ENCODE assay signal across 9 cellular contexts in the genomic region with DNA sequence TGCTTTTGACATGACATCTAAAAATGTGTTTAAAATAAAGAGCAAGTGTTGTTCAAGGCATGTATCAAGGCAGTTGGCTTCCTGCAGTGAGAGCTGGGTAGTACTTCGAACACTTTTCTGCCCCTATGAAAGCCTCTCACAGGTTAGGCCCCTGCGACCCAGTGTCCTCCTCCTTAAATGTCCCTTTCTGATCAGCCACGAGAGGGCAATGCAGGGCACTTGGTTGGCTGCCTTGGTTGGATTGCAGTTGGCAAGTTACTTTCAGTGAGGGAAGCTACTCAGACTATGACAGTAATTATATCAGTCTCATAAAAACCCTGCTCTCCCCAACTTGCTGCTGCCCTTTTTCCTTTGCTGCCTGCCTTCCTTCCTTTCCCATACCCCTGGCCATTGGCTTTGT.
DNase-seq lines count a peak whose midpoint lies in the region; ATAC-seq and TF ChIP-seq lines count a peak whose summit lies in the region.
"Had no signal": no experiment of that assay in that cellular context is flagged by ENCODE, and none has a peak within 500 bp of the region (broad histone marks: within the 10 kb centered on the region; RNA-seq: fewer than 3 reads in every experiment).

No MANE protein-coding gene starts in this region.

- DNase-seq in GM12864 (ENCODE audit: low read depth), result no peak
- peak; percentile 88 for DNase-seq in NCI-H1092 treated with DMSO at 0.1 percent for 48 hours (lab: John Stamatoyannopoulos, UW)
- no peak for DNase-seq in astrocyte of the cerebellum (ENCODE audit: low read depth)
- no peak for DNase-seq in lower lobe of right lung
- DNase-seq in putamen (ENCODE audit: low spot score), result no peak
- no peak for DNase-seq in activated naive CD4-positive, alpha-beta T cell (lab: John Stamatoyannopoulos, UW)

- ATAC-seq in lower lobe of right lung (peak; percentile 31 to 50), GM21619 (IDR thresholded peaks at IDR 0.05; ENCODE audit: unreplicated experiment) (no peak), HG02970 (IDR thresholded peaks at IDR 0.05; ENCODE audit: low FRiP score, unreplicated experiment) (no peak)

- no peaks in the 10 kb centered on the region for H3K9me3 ChIP-seq in lower lobe of right lung

- no peak overlapping the region for H3K27ac ChIP-seq in lower lobe of right lung
- H3K27ac ChIP-seq: SK-N-MC had no signal

- intact Hi-C loops in lower lobe of right lung (cut with DNase I), result no loop called here

- no peaks in the 10 kb centered on the region for H3K27me3 ChIP-seq in lower lobe of right lung (ENCODE audit: low read depth)

- H3K36me3 ChIP-seq in lower lobe of right lung, result no peaks in the 10 kb centered on the region

- no peaks in the 10 kb centered on the region for H3K4me1 ChIP-seq in lower lobe of right lung

- in situ Hi-C loops in astrocyte of the cerebellum (cut with HindIII; ENCODE audit: low sequenced_read_pairs), result no loop called here

- TF ChIP-seq CTCF in GM12864 (IDR thresholded peaks at IDR 0.05; ENCODE audit: low read depth, low read length, missing control alignments) (peak; percentile 51), astrocyte of the cerebellum (IDR thresholded peaks at IDR 0.05; ENCODE audit: low read depth, low read length, missing control alignments) (peak; percentile 44), lower lobe of right lung (IDR thresholded peaks at IDR 0.05) (peak; percentile 45)

- H3K4me3 ChIP-seq in GM12864 (ENCODE audit: low read depth, low read length) (no peak overlapping the region), astrocyte of the cerebellum (ENCODE audit: low read depth, low read length) (no peak overlapping the region), lower lobe of right lung (no peak overlapping the region)
- H3K4me3 ChIP-seq: SK-N-MC had no signal

Comparison
In these comparisons a context has a peak if more than half of its experiments do, and no peak if none do; other contexts are left out.
1. ATAC-seq: peak in lower lobe of right lung (2 of 2); none in GM21619 (single experiment) and HG02970 (single experiment).
2. Peak in every context shown above with its lines, with median percentiles within 50 percentile points of each other: CTCF ChIP-seq.